ENCODE assay signal across 11 cellular contexts in the genomic region with DNA sequence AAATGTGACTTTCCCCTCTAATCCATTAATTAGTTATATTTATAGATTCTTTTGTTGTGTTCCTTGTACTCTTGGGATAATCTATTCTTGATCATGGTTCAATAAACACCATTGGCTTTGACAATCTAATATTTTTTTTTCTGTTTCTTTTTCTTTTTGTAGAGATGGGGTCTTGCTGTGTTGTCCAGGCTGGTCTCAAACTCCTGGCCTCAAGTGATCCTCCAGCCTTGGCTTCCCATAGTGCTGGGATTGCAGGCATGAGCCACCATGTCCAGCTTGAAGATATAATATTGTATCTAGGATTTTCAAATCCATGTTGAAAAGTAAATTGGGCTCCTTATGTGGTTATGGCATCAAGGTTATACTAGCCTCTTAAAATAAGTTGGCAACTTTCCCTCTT. TPM values are rescaled to one million over a fixed set of nuclear protein-coding genes. Genes with fewer than 3 reads are reported as not detected.
"Had no signal": no experiment of that assay in that cellular context is flagged by ENCODE, and none has a peak within 500 bp of the region (broad histone marks: within the 10 kb centered on the region; RNA-seq: fewer than 3 reads in every experiment).

No MANE protein-coding gene starts in this region.

- H2AFZ ChIP-seq: GM23248 had no signal

- H3K9me3 ChIP-seq: HAP-1 had no signal

- H3K27ac ChIP-seq: GM23248, KMS-11 had no signal

- H3K4me1 ChIP-seq: HAP-1 had no signal

- ATAC-seq: HCT116 had no signal

- FAIRE-seq: HTR-8/SVneo had no signal

- H3K9ac ChIP-seq: GM23248, KMS-11 had no signal

- DNase-seq: GM23248, GOT3, H7, Karpas-422 had no signal

- H3K4me2 ChIP-seq: KMS-11 had no signal

- H3K36me3 ChIP-seq: HAP-1 had no signal

- H3K4me3 ChIP-seq: GM23248, HAP-1 had no signal

RNA-seq across cellular contexts. Expression of gene ACOT6, which starts 38.7 kb away (rescaled TPM):
- total RNA-seq: GM23248, H4, H7, HT-29 had no signal
- polyA plus RNA-seq: GM23248, IgD-negative memory B cell had no signal
